Comparison of ENCODE assay signal across 1 cellular context in the genomic region with DNA sequence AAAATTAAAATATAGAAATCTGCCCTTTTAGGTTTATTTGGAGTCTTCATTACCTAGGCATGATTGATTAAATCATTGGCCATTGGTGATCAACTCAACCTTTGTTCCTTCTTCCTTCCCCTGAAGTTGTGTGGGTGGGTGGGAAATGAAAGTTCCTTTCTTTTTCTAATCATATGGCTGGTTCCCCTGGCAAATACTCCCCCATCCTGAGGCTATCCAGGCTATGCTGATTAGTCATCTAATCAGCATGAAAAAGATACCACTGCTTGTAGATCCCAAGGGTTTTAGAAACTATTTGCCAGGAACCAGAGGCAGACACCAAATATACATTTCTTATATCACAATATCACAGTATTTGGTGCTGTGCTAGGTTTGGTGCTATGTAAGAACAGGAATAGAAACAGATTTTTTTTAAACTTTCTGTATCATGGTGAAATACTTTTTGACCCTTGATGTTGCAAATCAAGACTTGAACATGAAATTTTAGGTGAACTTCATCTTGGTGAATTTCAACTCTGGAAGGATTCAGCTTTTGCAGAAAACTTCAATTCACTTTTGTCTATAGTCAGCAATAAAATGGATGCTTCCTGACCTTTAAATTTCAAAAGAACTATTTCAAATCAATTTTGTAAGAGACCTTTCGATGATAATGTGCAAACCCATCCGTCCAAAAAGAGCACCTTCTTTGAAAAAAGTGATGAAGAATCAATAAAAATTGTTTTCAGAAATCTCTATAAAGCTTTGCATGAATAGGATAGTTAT.
TF ChIP-seq lines count a peak whose summit lies in the region.

No MANE protein-coding gene starts in this region.

TF ChIP-seq in GM23338, 12 proteins besides CTCF, POLR2A, EP300 and RAD21:
- TF ChIP-seq ZNF462 (CRISPR knock-in tag; IDR thresholded peaks at IDR 0.05), result peak; percentile 90
- TF ChIP-seq, protein P1, sequence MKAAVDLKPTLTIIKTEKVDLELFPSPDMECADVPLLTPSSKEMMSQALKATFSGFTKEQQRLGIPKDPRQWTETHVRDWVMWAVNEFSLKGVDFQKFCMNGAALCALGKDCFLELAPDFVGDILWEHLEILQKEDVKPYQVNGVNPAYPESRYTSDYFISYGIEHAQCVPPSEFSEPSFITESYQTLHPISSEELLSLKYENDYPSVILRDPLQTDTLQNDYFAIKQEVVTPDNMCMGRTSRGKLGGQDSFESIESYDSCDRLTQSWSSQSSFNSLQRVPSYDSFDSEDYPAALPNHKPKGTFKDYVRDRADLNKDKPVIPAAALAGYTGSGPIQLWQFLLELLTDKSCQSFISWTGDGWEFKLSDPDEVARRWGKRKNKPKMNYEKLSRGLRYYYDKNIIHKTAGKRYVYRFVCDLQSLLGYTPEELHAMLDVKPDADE (IDR thresholded peaks at IDR 0.05), result no peak
